Comparison of ENCODE assay signal across 8 cellular contexts in the genomic region with DNA sequence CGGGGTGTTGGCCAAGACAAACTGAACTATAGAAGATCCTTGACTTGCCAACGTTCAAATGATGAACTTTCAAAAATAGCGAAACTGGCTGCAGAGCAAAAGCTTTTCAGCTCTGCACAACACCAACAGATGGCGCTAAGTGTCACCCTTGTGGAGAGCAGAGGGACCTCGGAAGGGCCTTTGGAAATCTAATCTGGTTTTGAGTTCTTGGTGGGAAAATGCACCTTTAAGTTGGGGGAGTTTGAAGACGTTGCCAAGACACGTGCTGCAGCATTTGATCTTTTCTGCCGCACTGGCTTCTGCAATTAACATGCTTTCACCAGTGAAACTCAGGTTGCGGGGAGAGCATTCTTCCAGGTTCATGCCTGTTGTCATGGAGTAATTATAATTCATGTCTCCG. TPM values are rescaled to one million over a fixed set of nuclear protein-coding genes. Genes with fewer than 3 reads are reported as not detected.
DNase-seq lines count a peak whose midpoint lies in the region; ATAC-seq and TF ChIP-seq lines count a peak whose summit lies in the region.

No MANE protein-coding gene starts in this region.

- DNase-seq in activated CD4-positive, alpha-beta T cell treated with anti-CD3 and anti-CD28 coated beads, Interleukin-2, amount 10 ng/mL, durations not matched to agents 24 days and 14 days, result peak; percentile 62
- DNase-seq in activated CD4-positive, alpha-beta T cell treated with anti-CD3 and anti-CD28 coated beads, Interleukin-2, amount 50 U/mL, for 1 hour, result no peak
- DNase-seq in NCI-H1930 (lab: John Stamatoyannopoulos, UW), result peak; percentile 9 to 11
- no peak for DNase-seq in brain microvascular endothelial cell
- DNase-seq in neuronal stem cell (ENCODE audit: low spot score), result peak; percentile 17
- no peak for DNase-seq in OCI-M2 (lab: John Stamatoyannopoulos, UW; ENCODE audit: unreplicated experiment)

- peaks cover 0 to 3% of the 10 kb centered on the region in 2 donors for H3K4me1 ChIP-seq in neuronal stem cell (ENCODE audit: control insufficient read depth in 2 of 2, insufficient read depth in 1 of 2, low read depth in 1 of 2, low read length in 2 of 2)

- no peak overlapping the region for H3K14ac ChIP-seq in neuronal stem cell (ENCODE audit: low read length)

- H3K4me1 Mint-ChIP-seq in activated CD4-positive, alpha-beta T cell treated with anti-CD3 and anti-CD28 coated beads, Interleukin-2, amount 10 ng/mL, durations not matched to agents 24 days and 14 days, result no peaks in the 10 kb centered on the region

- H3K4me2 ChIP-seq in neuronal stem cell (ENCODE audit: insufficient read depth, low read length, poor library complexity, severe bottlenecking), result no peak overlapping the region

- H3K4me3 ChIP-seq in brain microvascular endothelial cell (ENCODE audit: low read depth, low read length), result no peak overlapping the region
- H3K4me3 ChIP-seq in neuronal stem cell (ENCODE audit: low read length in 2 of 2), result no peak overlapping the region

- intact Hi-C loops in activated CD4-positive, alpha-beta T cell treated with anti-CD3 and anti-CD28 coated beads, Interleukin-2, amount 10 ng/mL, durations not matched to agents 24 days and 14 days (cut with micrococcal nuclease), result no loop called here

- H3K27me3 ChIP-seq in brain microvascular endothelial cell (replicated peaks) (no peaks in the 10 kb centered on the region), neuronal stem cell (ENCODE audit: control insufficient read depth in 3 of 3, insufficient read depth in 3 of 3, low read depth in 1 of 3, low read length in 3 of 3) (no peaks in the 10 kb centered on the region)

- H3K27me3 Mint-ChIP-seq in activated CD4-positive, alpha-beta T cell treated with anti-CD3 and anti-CD28 coated beads, Interleukin-2, amount 10 ng/mL, durations not matched to agents 24 days and 14 days, result peaks cover 4% of the 10 kb centered on the region

- no peak overlapping the region for H3K27ac ChIP-seq in brain microvascular endothelial cell
- H3K27ac ChIP-seq in neuronal stem cell (replicated peaks; ENCODE audit: low read length), result no peak overlapping the region

- H2BK120ac ChIP-seq in neuronal stem cell (ENCODE audit: low read depth, low read length), result no peak overlapping the region

- no peak overlapping the region for H3K4me3 Mint-ChIP-seq in activated CD4-positive, alpha-beta T cell treated with anti-CD3 and anti-CD28 coated beads, Interleukin-2, amount 10 ng/mL, durations not matched to agents 24 days and 14 days

- H2BK5ac ChIP-seq in neuronal stem cell (ENCODE audit: low read length), result no peak overlapping the region

- H3K9me3 Mint-ChIP-seq in activated CD4-positive, alpha-beta T cell treated with anti-CD3 and anti-CD28 coated beads, Interleukin-2, amount 10 ng/mL, durations not matched to agents 24 days and 14 days, result no peaks in the 10 kb centered on the region

- no peak overlapping the region for H2AK5ac ChIP-seq in neuronal stem cell (ENCODE audit: low read depth, low read length)

- TF ChIP-seq CTCF in brain microvascular endothelial cell (IDR thresholded peaks at IDR 0.05; ENCODE audit: low read depth, low read length, missing control alignments), result peak; percentile 55

- H2BK15ac ChIP-seq in neuronal stem cell (ENCODE audit: low read length), result no peak overlapping the region

- no peak overlapping the region for H3K4ac ChIP-seq in neuronal stem cell (ENCODE audit: low read length)

- H2BK12ac ChIP-seq in neuronal stem cell (ENCODE audit: low read length), result no peak overlapping the region

- no peak overlapping the region for H3K9ac ChIP-seq in neuronal stem cell (ENCODE audit: low read depth, low read length, poor library complexity)

- no peak overlapping the region for H3K27ac Mint-ChIP-seq in activated CD4-positive, alpha-beta T cell treated with anti-CD3 and anti-CD28 coated beads, Interleukin-2, amount 10 ng/mL, durations not matched to agents 24 days and 14 days

- H3K18ac ChIP-seq in neuronal stem cell (ENCODE audit: low read length), result no peak overlapping the region

- no peak overlapping the region for H3K23ac ChIP-seq in neuronal stem cell (ENCODE audit: low read depth, low read length, poor library complexity)

- no CpG with 5 or more reads among the region's 10 CpGs for WGBS in neuronal stem cell (ENCODE audit: extremely low coverage in 2 of 2, insufficient read length in 2 of 2, insufficient replicate concordance in 1 of 2), 2 donors

- no peak overlapping the region for H4K8ac ChIP-seq in neuronal stem cell (ENCODE audit: low read depth, low read length)

- no peak overlapping the region for H4K91ac ChIP-seq in neuronal stem cell (ENCODE audit: low read depth, low read length, poor library complexity)

- H3K36me3 Mint-ChIP-seq in activated CD4-positive, alpha-beta T cell treated with anti-CD3 and anti-CD28 coated beads, Interleukin-2, amount 10 ng/mL, durations not matched to agents 24 days and 14 days (ENCODE audit: low read depth), result no peaks in the 10 kb centered on the region

- H3K9me3 ChIP-seq in neuronal stem cell (replicated peaks in 1 of 2; ENCODE audit: control insufficient read depth in 2 of 2, insufficient read depth in 1 of 2, low read depth in 1 of 2, low read length in 2 of 2), result no peaks in the 10 kb centered on the region

- H3K36me3 ChIP-seq in brain microvascular endothelial cell (replicated peaks) (no peaks in the 10 kb centered on the region), neuronal stem cell (replicated peaks in 1 of 2; ENCODE audit: control insufficient read depth in 2 of 2, insufficient read depth in 2 of 2, low read length in 2 of 2) (no peaks in the 10 kb centered on the region)

- in situ Hi-C loops in brain microvascular endothelial cell (cut with HindIII; ENCODE audit: low pct_ligation_motif_present, low sequenced_read_pairs), result no loop called here

- ATAC-seq in HG02938 (IDR thresholded peaks at IDR 0.05; ENCODE audit: unreplicated experiment) (no peak), HG02642 (IDR thresholded peaks at IDR 0.05; ENCODE audit: poor library complexity, unreplicated experiment) (no peak)

- no peaks in the 10 kb centered on the region for H3K79me1 ChIP-seq in neuronal stem cell (ENCODE audit: low read depth, low read length)

- peak overlapping the region; percentile 36 for H2AFZ ChIP-seq in neuronal stem cell (ENCODE audit: low read length)

RNA-seq across cellular contexts. Expression of a gene that starts 26.3 kb away (rescaled TPM):
- total RNA-seq in activated CD4-positive, alpha-beta T cell treated with anti-CD3 and anti-CD28 coated beads, Interleukin-2, amount 10 ng/mL, durations not matched to agents 24 days and 14 days, result 48.2 and 50.3 TPM in 2 replicates
- 31.9 TPM for polyA plus RNA-seq in neuronal stem cell (2013, experiment 1 of 2)
- polyA plus RNA-seq in neuronal stem cell (2013, experiment 2 of 2), result 34.2 TPM

Comparison
In these comparisons a context has a peak if more than half of its experiments do, and no peak if none do; other contexts are left out.
1. DNase-seq: peak in activated CD4-positive, alpha-beta T cell treated with anti-CD3 and anti-CD28 coated beads, Interleukin-2, amount 10 ng/mL, durations not matched to agents 24 days and 14 days (single experiment), NCI-H1930 (2 of 2) and neuronal stem cell (single experiment); none in activated CD4-positive, alpha-beta T cell treated with anti-CD3 and anti-CD28 coated beads, Interleukin-2, amount 50 U/mL, for 1 hour (single experiment), brain microvascular endothelial cell (single experiment) and OCI-M2 (single experiment).